Comparison of ENCODE assay signal across 2 cellular contexts in the genomic region with DNA sequence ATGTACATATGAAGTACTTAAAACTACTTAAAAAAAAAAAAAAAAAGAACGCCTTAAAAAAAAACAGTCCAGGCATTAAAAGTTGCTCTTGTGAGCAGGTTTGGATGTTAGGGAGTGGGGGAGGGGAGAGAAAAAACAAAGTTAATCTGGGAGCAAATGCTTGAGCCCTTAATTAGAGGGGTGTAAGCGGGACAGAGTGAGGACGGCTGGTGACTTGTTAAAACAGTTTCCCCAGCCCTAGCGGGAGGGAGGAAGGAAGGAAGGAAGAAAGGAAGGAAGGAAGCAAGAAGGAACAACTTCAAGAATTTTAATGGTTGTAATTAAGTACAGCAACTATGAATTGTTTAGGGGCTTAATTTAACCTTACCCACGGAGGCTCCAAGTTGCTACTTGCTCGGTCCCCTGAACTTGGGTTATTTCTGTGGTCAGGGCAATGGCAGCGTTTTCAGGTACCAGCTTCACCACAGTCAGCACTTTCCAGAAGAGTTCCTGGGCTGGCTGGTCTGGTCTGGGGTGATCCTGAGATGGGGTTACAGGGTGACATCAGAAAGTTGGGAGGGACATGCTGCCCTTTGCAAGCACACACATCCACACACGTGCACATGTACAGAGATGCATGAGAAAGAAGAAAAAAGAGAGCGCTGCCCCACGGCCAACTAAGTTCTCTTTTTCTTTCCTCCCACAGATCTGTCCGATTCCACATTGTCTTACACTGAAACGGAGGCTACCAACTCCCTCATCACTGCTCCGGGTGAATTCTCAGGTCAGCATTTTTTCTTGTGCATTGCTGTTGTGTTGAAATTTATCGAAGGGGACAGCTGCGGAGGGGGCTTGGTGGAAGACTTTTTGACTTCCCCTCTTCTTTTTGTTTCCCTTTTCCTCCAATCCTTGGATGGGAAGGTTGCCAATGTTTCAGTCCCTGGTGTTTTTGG.
A peak's percentile ranks its signal among the peaks of the same experiment; 100 is the strongest.
TF ChIP-seq lines count a peak whose summit lies in the region.

No MANE protein-coding gene starts in this region.

TF ChIP-seq in HEK293, 187 proteins besides CTCF, POLR2A, EP300 and RAD21:
- TF ChIP-seq, protein P1, sequence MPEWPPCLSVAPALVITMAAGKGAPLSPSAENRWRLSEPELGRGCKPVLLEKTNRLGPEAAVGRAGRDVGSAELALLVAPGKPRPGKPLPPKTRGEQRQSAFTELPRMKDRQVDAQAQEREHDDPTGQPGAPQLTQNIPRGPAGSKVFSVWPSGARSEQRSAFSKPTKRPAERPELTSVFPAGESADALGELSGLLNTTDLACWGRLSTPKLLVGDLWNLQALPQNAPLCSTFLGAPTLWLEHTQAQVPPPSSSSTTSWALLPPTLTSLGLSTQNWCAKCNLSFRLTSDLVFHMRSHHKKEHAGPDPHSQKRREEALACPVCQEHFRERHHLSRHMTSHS (tag by site-specific recombination; IDR thresholded peaks at IDR 0.05): no peak
- no peak for TF ChIP-seq HOXD13 (CRISPR knock-in tag; IDR thresholded peaks at IDR 0.05; ENCODE audit: borderline replicate concordance)
- no peak for TF ChIP-seq ZNF530 (tag by site-specific recombination; IDR thresholded peaks at IDR 0.05; ENCODE audit: low read depth)
- TF ChIP-seq KLF16 (tag by site-specific recombination; IDR thresholded peaks at IDR 0.05): no peak
- TF ChIP-seq ZBTB17 (tag by site-specific recombination; IDR thresholded peaks at IDR 0.05): peak; percentile 85
- peak; percentile 70 for TF ChIP-seq SP7 (tag by site-specific recombination; IDR thresholded peaks at IDR 0.05)
- TF ChIP-seq, protein P2, sequence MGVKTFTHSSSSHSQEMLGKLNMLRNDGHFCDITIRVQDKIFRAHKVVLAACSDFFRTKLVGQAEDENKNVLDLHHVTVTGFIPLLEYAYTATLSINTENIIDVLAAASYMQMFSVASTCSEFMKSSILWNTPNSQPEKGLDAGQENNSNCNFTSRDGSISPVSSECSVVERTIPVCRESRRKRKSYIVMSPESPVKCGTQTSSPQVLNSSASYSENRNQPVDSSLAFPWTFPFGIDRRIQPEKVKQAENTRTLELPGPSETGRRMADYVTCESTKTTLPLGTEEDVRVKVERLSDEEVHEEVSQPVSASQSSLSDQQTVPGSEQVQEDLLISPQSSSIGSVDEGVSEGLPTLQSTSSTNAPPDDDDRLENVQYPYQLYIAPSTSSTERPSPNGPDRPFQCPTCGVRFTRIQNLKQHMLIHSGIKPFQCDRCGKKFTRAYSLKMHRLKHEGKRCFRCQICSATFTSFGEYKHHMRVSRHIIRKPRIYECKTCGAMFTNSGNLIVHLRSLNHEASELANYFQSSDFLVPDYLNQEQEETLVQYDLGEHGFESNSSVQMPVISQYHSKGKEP (tag by site-specific recombination; IDR thresholded peaks at IDR 0.05): no peak
- TF ChIP-seq, protein P3, sequence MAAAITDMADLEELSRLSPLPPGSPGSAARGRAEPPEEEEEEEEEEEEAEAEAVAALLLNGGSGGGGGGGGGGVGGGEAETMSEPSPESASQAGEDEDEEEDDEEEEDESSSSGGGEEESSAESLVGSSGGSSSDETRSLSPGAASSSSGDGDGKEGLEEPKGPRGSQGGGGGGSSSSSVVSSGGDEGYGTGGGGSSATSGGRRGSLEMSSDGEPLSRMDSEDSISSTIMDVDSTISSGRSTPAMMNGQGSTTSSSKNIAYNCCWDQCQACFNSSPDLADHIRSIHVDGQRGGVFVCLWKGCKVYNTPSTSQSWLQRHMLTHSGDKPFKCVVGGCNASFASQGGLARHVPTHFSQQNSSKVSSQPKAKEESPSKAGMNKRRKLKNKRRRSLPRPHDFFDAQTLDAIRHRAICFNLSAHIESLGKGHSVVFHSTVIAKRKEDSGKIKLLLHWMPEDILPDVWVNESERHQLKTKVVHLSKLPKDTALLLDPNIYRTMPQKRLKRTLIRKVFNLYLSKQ (tag by site-specific recombination; IDR thresholded peaks at IDR 0.05; ENCODE audit: borderline replicate concordance): no peak
- peak; percentile 37; the same call in 1 of the 2 replicates for TF ChIP-seq ZNF366 (tag by site-specific recombination; conservative IDR thresholded peaks at IDR 0.05)
- TF ChIP-seq SCRT2 (tag by site-specific recombination; IDR thresholded peaks at IDR 0.05): no peak

TF ChIP-seq in HepG2, 621 proteins besides CTCF, POLR2A, EP300 and RAD21:
- TF ChIP-seq YEATS4 (CRISPR knock-in tag; IDR thresholded peaks at IDR 0.05; ENCODE audit: borderline replicate concordance): no peak
- TF ChIP-seq, protein P4, sequence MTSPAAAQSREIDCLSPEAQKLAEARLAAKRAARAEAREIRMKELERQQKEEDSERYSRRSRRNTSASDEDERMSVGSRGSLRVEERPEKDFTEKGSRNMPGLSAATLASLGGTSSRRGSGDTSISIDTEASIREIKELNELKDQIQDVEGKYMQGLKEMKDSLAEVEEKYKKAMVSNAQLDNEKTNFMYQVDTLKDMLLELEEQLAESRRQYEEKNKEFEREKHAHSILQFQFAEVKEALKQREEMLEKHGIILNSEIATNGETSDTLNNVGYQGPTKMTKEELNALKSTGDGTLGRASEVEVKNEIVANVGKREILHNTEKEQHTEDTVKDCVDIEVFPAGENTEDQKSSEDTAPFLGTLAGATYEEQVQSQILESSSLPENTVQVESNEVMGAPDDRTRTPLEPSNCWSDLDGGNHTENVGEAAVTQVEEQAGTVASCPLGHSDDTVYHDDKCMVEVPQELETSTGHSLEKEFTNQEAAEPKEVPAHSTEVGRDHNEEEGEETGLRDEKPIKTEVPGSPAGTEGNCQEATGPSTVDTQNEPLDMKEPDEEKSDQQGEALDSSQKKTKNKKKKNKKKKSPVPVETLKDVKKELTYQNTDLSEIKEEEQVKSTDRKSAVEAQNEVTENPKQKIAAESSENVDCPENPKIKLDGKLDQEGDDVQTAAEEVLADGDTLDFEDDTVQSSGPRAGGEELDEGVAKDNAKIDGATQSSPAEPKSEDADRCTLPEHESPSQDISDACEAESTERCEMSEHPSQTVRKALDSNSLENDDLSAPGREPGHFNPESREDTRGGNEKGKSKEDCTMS (CRISPR knock-in tag; conservative IDR thresholded peaks at IDR 0.05): no peak
- TF ChIP-seq MAFK (conservative IDR thresholded peaks at IDR 0.05 in 1 of 2, IDR thresholded peaks at IDR 0.05 in 1 of 2; ENCODE audit: low read length in 2 of 2): peak; percentile 22 to 47; a peak in 2 of 4 replicates
- no peak for TF ChIP-seq ZMYM3 (CRISPR knock-in tag; IDR thresholded peaks at IDR 0.05)
- no peak for TF ChIP-seq ZNF331 (CRISPR knock-in tag; IDR thresholded peaks at IDR 0.05)
- no peak for TF ChIP-seq ZNF333 (CRISPR knock-in tag; IDR thresholded peaks at IDR 0.05; ENCODE audit: borderline replicate concordance)
- TF ChIP-seq GTF3A (CRISPR knock-in tag; conservative IDR thresholded peaks at IDR 0.05): no peak
- TF ChIP-seq, protein P5, sequence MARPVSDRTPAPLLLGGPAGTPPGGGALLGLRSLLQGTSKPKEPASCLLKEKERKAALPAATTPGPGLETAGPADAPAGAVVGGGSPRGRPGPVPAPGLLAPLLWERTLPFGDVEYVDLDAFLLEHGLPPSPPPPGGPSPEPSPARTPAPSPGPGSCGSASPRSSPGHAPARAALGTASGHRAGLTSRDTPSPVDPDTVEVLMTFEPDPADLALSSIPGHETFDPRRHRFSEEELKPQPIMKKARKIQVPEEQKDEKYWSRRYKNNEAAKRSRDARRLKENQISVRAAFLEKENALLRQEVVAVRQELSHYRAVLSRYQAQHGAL (CRISPR knock-in tag; IDR thresholded peaks at IDR 0.05; ENCODE audit: not compliant biosample characterization): no peak
